9 cellular contexts compared by ENCODE assay signal in genomic region chr17:45740553-45741330, GRCh38. TPM values are rescaled to one million over a fixed set of nuclear protein-coding genes. Genes with fewer than 3 reads are reported as not detected.
DNase-seq lines count a peak whose midpoint lies in the region; ATAC-seq and TF ChIP-seq lines count a peak whose summit lies in the region.
"Had no signal": no experiment of that assay in that cellular context is flagged by ENCODE, and none has a peak within 500 bp of the region (broad histone marks: within the 10 kb centered on the region; RNA-seq: fewer than 3 reads in every experiment).

No MANE protein-coding gene starts in this region.

- no peak overlapping the region for H3K27ac Mint-ChIP-seq in activated CD8-positive, alpha-beta T cell treated with anti-CD3 and anti-CD28 coated beads for 36 hours

- no peak overlapping the region for H3K4me3 Mint-ChIP-seq in activated CD8-positive, alpha-beta T cell treated with anti-CD3 and anti-CD28 coated beads for 36 hours

- no peaks in the 10 kb centered on the region for H3K9me3 Mint-ChIP-seq in activated CD8-positive, alpha-beta T cell treated with anti-CD3 and anti-CD28 coated beads for 36 hours
- H3K9me3 Mint-ChIP-seq: CD4-positive, alpha-beta memory T cell had no signal

- peak; percentile 91 for ATAC-seq in activated CD8-positive, alpha-beta T cell treated with anti-CD3 and anti-CD28 coated beads for 36 hours
- no peak for ATAC-seq in sciatic nerve
- ATAC-seq in GM21381 (IDR thresholded peaks at IDR 0.05; ENCODE audit: unreplicated experiment), result no peak

- H3K27me3 Mint-ChIP-seq in activated CD8-positive, alpha-beta T cell treated with anti-CD3 and anti-CD28 coated beads for 36 hours, result peaks cover 13% of the 10 kb centered on the region

- no peaks in the 10 kb centered on the region for H3K4me1 Mint-ChIP-seq in activated CD8-positive, alpha-beta T cell treated with anti-CD3 and anti-CD28 coated beads for 36 hours (ENCODE audit: low read depth)

- CTCF ChIA-PET in activated CD8-positive, alpha-beta T cell treated with anti-CD3 and anti-CD28 coated beads for 36 hours (lab: Charles Lee), result no interaction called here

- TF ChIP-seq CTCF in activated CD8-positive, alpha-beta T cell treated with anti-CD3 and anti-CD28 coated beads for 36 hours (IDR thresholded peaks at IDR 0.05), result no peak

- no peaks in the 10 kb centered on the region for H3K36me3 Mint-ChIP-seq in activated CD8-positive, alpha-beta T cell treated with anti-CD3 and anti-CD28 coated beads for 36 hours (ENCODE audit: low read depth)
- H3K36me3 Mint-ChIP-seq: CD4-positive, alpha-beta memory T cell had no signal

- DNase-seq in activated T-cell treated with anti-CD3 and anti-CD28 coated beads for 48 hours (ENCODE audit: low read depth) (peak; percentile 4), NCI-H146 treated with DMSO at 0.1 percent for 48 hours (lab: John Stamatoyannopoulos, UW; ENCODE audit: unreplicated experiment) (peak; percentile 29), hepatic stellate cell (ENCODE audit: low spot score) (peak; percentile 54), sciatic nerve (ENCODE audit: low spot score) (no peak)
- no peak for DNase-seq in activated T-cell treated with anti-CD3 and anti-CD28 coated beads, Interleukin-2, amount 50 U/mL, for 1 hour
- DNase-seq in activated CD8-positive, alpha-beta T cell treated with anti-CD3 and anti-CD28 coated beads for 36 hours, result peak; percentile 55
- peak; percentile 1 for DNase-seq in stimulated activated CD8-positive, alpha-beta memory T cell treated with anti-CD3 and anti-CD28 coated beads, Interleukin-4, amount 100 ng/mL, for 24 hours (ENCODE audit: low read depth)

- intact Hi-C loops in activated CD8-positive, alpha-beta T cell treated with anti-CD3 and anti-CD28 coated beads for 36 hours (cut with micrococcal nuclease), result no loop called here
- intact Hi-C loops in sciatic nerve (cut with DNase I), result no loop called here

- POLR2A ChIA-PET in activated CD8-positive, alpha-beta T cell treated with anti-CD3 and anti-CD28 coated beads for 36 hours (lab: Charles Lee), result no interaction called here

RNA-seq across cellular contexts. Expression of gene CRHR1, which starts 43.4 kb away (rescaled TPM):
- not detected for total RNA-seq in activated CD8-positive, alpha-beta T cell treated with anti-CD3 and anti-CD28 coated beads for 36 hours
- 0.36 TPM for total RNA-seq in sciatic nerve
- total RNA-seq: CD4-positive, alpha-beta memory T cell had no signal

Comparison
In these comparisons a context has a peak if more than half of its experiments do, and no peak if none do; other contexts are left out.
1. DNase-seq: peak in activated T-cell treated with anti-CD3 and anti-CD28 coated beads for 48 hours (single experiment), NCI-H146 treated with DMSO at 0.1 percent for 48 hours (single experiment), activated CD8-positive, alpha-beta T cell treated with anti-CD3 and anti-CD28 coated beads for 36 hours (single experiment), hepatic stellate cell (single experiment) and stimulated activated CD8-positive, alpha-beta memory T cell treated with anti-CD3 and anti-CD28 coated beads, Interleukin-4, amount 100 ng/mL, for 24 hours (single experiment); none in activated T-cell treated with anti-CD3 and anti-CD28 coated beads, Interleukin-2, amount 50 U/mL, for 1 hour (single experiment) and sciatic nerve (single experiment).